In the genomic region with DNA sequence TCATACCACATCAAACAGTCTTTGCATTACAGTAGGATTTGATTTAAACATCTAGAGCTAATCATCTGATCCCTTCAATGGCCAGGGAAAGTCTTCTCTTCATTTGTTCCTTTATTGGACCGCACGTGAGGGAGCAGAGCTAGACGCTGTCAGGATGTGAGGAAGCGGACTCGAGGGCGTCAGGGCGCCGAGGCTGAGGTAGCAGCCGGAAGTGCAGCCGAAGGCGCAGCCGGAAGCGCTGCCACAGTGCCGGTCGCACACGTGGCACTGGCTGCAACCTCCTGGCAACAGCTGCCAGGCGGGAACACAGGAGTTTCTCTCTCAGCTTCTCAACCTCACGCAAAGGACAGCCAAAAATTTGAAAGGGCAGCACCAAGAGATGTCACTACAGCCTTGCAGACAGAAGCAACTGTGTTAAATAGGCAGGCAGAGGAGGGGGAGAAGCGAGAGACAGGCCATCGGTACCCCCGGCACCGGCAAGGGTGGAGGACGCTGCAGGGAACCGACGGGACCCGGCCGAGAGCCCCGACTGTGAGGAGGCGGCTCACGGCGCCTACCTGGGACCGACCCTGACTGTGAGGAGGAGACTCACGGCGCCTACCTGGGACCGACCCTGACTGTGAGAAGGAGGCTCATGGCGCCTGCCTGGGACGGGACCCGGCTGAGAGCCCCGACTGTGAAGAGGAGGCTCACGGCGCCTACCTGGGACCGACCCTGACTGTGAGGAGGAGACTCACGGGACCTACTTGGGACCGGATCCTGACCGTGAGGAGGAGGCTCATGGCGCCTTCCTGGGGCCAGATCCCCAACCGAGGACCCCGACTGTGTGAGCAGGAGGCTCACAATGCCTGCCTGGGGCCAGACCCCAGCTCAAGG, we compare ENCODE assay signal across 16 cellular contexts. TPM values are rescaled to one million over a fixed set of nuclear protein-coding genes. Genes with fewer than 3 reads are reported as not detected.
A peak's percentile ranks its signal among the peaks of the same experiment; 100 is the strongest.
DNase-seq lines count a peak whose midpoint lies in the region; ATAC-seq and TF ChIP-seq lines count a peak whose summit lies in the region.
"Had no signal": no experiment of that assay in that cellular context is flagged by ENCODE, and none has a peak within 500 bp of the region (broad histone marks: within the 10 kb centered on the region; RNA-seq: fewer than 3 reads in every experiment).

No MANE protein-coding gene starts in this region.

- DNase-seq in activated naive CD8-positive, alpha-beta T cell treated with anti-CD3 and anti-CD28 coated beads, Interleukin-2, amount 50 U/mL, for 24 hours, result no peak
- DNase-seq in islet precursor cell (peak; percentile 59), spleen (peak; percentile 66), HPDE6-E6E7 (ENCODE audit: extremely low spot score) (no peak)
- DNase-seq in central memory CD4-positive, alpha-beta T cell, result no peak
- DNase-seq: activated CD8-positive, alpha-beta memory T cell treated with anti-CD3 and anti-CD28 coated beads, Interleukin-2, amount 50 U/mL, for 4 hours; amygdala; esophagus squamous epithelium; heart right ventricle; KBM-7; NCI-H1105 treated with DMSO at 0.1 percent for 48 hours had no signal

- peaks cover 0 to 71% (median 15%) of the 10 kb centered on the region in 7 donors for H3K27me3 ChIP-seq in spleen (replicated peaks in 1 of 7)

- no peak for TF ChIP-seq POLR2A in spleen (IDR thresholded peaks at IDR 0.05)

- TF ChIP-seq CTCF in spleen (IDR thresholded peaks at IDR 0.05 in 8 of 11, conservative IDR thresholded peaks at IDR 0.05 in 3 of 11), result no peak

- peak overlapping the region in 2 of 8 donors; percentile 2 to 27 for H3K4me3 ChIP-seq in spleen
- H3K4me3 ChIP-seq: esophagus squamous epithelium, HAP-1, heart right ventricle had no signal

- peaks cover 0 to 6% (median 1%) of the 10 kb centered on the region in 6 donors for H3K4me1 ChIP-seq in spleen
- H3K4me1 ChIP-seq: HAP-1 had no signal

- H3K36me3 ChIP-seq in spleen, result no peaks in the 10 kb centered on the region
- H3K36me3 ChIP-seq: esophagus squamous epithelium, HAP-1, heart right ventricle had no signal

- no peak for ATAC-seq in activated naive CD8-positive, alpha-beta T cell treated with anti-CD3 and anti-CD28 coated beads, Interleukin-2, amount 50 U/mL, for 24 hours
- ATAC-seq in GM18861 (IDR thresholded peaks at IDR 0.05; ENCODE audit: unreplicated experiment), result no peak

- no peaks in the 10 kb centered on the region for H3K9me3 Mint-ChIP-seq in activated naive CD8-positive, alpha-beta T cell (ENCODE audit: low read depth)
- no peaks in the 10 kb centered on the region for H3K9me3 Mint-ChIP-seq in activated naive CD8-positive, alpha-beta T cell treated with anti-CD3 and anti-CD28 coated beads, Interleukin-2, amount 50 U/mL, for 24 hours
- H3K9me3 Mint-ChIP-seq in T-helper 1 cell treated with Interleukin-12 subunit alpha and Interleukin-12 subunit beta and Interleukin-4 antibody, amounts not matched to agents 30 μg/mL and 1 μg/mL, for 36 hours, result no peaks in the 10 kb centered on the region
- H3K9me3 Mint-ChIP-seq: dendritic cell treated with granulocyte-macrophage colony-stimulating factor and Interleukin-4, amounts not matched to agents 40 ng/mL and 50 ng/mL, for 4 days had no signal

- no peaks in the 10 kb centered on the region for H3K9me3 ChIP-seq in spleen
- H3K9me3 ChIP-seq: esophagus squamous epithelium, HAP-1, heart right ventricle had no signal

- peak overlapping the region; percentile 73 for H3K4me3 Mint-ChIP-seq in activated naive CD8-positive, alpha-beta T cell
- H3K4me3 Mint-ChIP-seq in activated naive CD8-positive, alpha-beta T cell treated with anti-CD3 and anti-CD28 coated beads, Interleukin-2, amount 50 U/mL, for 24 hours, result no peak overlapping the region
- peak overlapping the region; percentile 10 for H3K4me3 Mint-ChIP-seq in T-helper 1 cell treated with Interleukin-12 subunit alpha and Interleukin-12 subunit beta and Interleukin-4 antibody, amounts not matched to agents 30 μg/mL and 1 μg/mL, for 36 hours
- H3K4me3 Mint-ChIP-seq: dendritic cell treated with granulocyte-macrophage colony-stimulating factor and Interleukin-4, amounts not matched to agents 40 ng/mL and 50 ng/mL, for 4 days had no signal

- H3K27me3 Mint-ChIP-seq in activated naive CD8-positive, alpha-beta T cell, result peaks cover 12% of the 10 kb centered on the region
- peaks cover 9% of the 10 kb centered on the region for H3K27me3 Mint-ChIP-seq in activated naive CD8-positive, alpha-beta T cell treated with anti-CD3 and anti-CD28 coated beads, Interleukin-2, amount 50 U/mL, for 24 hours
- H3K27me3 Mint-ChIP-seq in T-helper 1 cell treated with Interleukin-12 subunit alpha and Interleukin-12 subunit beta and Interleukin-4 antibody, amounts not matched to agents 30 μg/mL and 1 μg/mL, for 36 hours (ENCODE audit: low read depth), result peaks cover 29% of the 10 kb centered on the region

- WGBS in spleen, 5 donors, result 56 to 70% (median 62%) methylated on average over 41 to 48 of the region's 48 CpGs

- no peaks in the 10 kb centered on the region for H3K36me3 Mint-ChIP-seq in activated naive CD8-positive, alpha-beta T cell
- no peaks in the 10 kb centered on the region for H3K36me3 Mint-ChIP-seq in activated naive CD8-positive, alpha-beta T cell treated with anti-CD3 and anti-CD28 coated beads, Interleukin-2, amount 50 U/mL, for 24 hours (ENCODE audit: low read depth)
- H3K36me3 Mint-ChIP-seq in T-helper 1 cell treated with Interleukin-12 subunit alpha and Interleukin-12 subunit beta and Interleukin-4 antibody, amounts not matched to agents 30 μg/mL and 1 μg/mL, for 36 hours (ENCODE audit: low read depth), result no peaks in the 10 kb centered on the region

- intact Hi-C loops in spleen (cut with DNase I; ENCODE audit: low total_unique reads), result no loop called here

- no peak overlapping the region for H3K27ac Mint-ChIP-seq in activated naive CD8-positive, alpha-beta T cell
- no peak overlapping the region for H3K27ac Mint-ChIP-seq in activated naive CD8-positive, alpha-beta T cell treated with anti-CD3 and anti-CD28 coated beads, Interleukin-2, amount 50 U/mL, for 24 hours
- no peak overlapping the region for H3K27ac Mint-ChIP-seq in T-helper 1 cell treated with Interleukin-12 subunit alpha and Interleukin-12 subunit beta and Interleukin-4 antibody, amounts not matched to agents 30 μg/mL and 1 μg/mL, for 36 hours
- H3K27ac Mint-ChIP-seq: dendritic cell treated with granulocyte-macrophage colony-stimulating factor and Interleukin-4, amounts not matched to agents 40 ng/mL and 50 ng/mL, for 4 days had no signal

- H3K4me1 Mint-ChIP-seq in activated naive CD8-positive, alpha-beta T cell (ENCODE audit: low read depth), result peaks cover 4% of the 10 kb centered on the region
- H3K4me1 Mint-ChIP-seq in activated naive CD8-positive, alpha-beta T cell treated with anti-CD3 and anti-CD28 coated beads, Interleukin-2, amount 50 U/mL, for 24 hours, result no peaks in the 10 kb centered on the region
- H3K4me1 Mint-ChIP-seq in T-helper 1 cell treated with Interleukin-12 subunit alpha and Interleukin-12 subunit beta and Interleukin-4 antibody, amounts not matched to agents 30 μg/mL and 1 μg/mL, for 36 hours (ENCODE audit: low read depth), result peaks cover 3% of the 10 kb centered on the region

- H3K27ac ChIP-seq in spleen, result no peak overlapping the region
- H3K27ac ChIP-seq: esophagus squamous epithelium, heart right ventricle had no signal

RNA-seq across cellular contexts. Expression of a gene that starts 32.3 kb away (rescaled TPM):
- 1 to 10 TPM in 1 of 7 donors, under 1 TPM in 6; 0.61 to 1.4 (median 0.68) TPM for total RNA-seq in spleen
- under 1 TPM; 0.41 to 0.58 (median 0.48) TPM for polyA plus RNA-seq in spleen

Comparison
In these comparisons a context has a peak if more than half of its experiments do, and no peak if none do; other contexts are left out.
1. DNase-seq: peak in islet precursor cell (single experiment) and spleen (single experiment); none in activated naive CD8-positive, alpha-beta T cell treated with anti-CD3 and anti-CD28 coated beads, Interleukin-2, amount 50 U/mL, for 24 hours (single experiment), HPDE6-E6E7 (single experiment) and central memory CD4-positive, alpha-beta T cell (single experiment).